ENCODE assay signal across 11 cellular contexts in the genomic region with DNA sequence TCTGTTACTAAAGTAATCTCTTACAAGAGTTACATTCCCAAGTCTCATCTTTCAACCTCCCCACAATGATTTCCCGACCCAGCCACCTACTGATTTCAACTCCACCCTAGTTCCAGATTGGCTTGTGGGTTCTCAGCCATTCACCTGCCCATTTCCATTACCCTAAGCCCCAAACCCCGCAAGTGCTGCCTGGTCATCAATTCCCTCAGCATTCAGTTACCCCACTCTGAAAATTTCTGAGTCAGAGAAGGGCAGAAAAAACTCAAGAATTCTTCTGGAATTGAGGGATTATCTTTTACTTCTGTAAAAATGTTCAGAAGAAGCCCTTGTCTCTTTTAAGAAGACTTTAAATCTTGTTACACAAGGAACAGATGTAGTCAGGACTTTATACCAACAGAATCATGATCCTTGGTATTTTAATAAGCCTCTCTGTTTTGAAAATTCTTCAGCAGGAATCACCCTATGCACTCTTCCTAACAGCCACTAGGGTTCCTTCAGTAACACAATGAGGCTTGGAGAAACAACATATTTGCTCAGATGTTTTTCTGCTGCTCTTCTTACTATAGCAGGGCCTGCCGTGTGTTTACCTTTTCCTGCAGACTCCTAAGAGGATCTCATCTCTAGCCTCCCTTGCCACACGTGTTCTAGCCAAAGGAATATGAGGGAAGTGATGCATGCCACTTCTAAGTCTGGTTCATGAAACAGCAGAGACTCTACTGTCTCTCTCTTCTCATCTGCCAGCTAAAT. TPM values are rescaled to one million over a fixed set of nuclear protein-coding genes. Genes with fewer than 3 reads are reported as not detected.
DNase-seq lines count a peak whose midpoint lies in the region; ATAC-seq and TF ChIP-seq lines count a peak whose summit lies in the region.
"Had no signal": no experiment of that assay in that cellular context is flagged by ENCODE, and none has a peak within 500 bp of the region (broad histone marks: within the 10 kb centered on the region; RNA-seq: fewer than 3 reads in every experiment).

No MANE protein-coding gene starts in this region.

- POLR2A ChIA-PET in Caco-2 (lab: Charles Lee): no interaction called here

- H3K27ac Mint-ChIP-seq in Caco-2 (ENCODE audit: unreplicated experiment) (no peak overlapping the region), IgD-negative memory B cell (peak overlapping the region in 2 of 3 donors; percentile 9 to 86), mesothelial cell of epicardium (peak overlapping the region; percentile 56)
- H3K27ac Mint-ChIP-seq: activated CD8-positive, alpha-beta memory T cell treated with anti-CD3 and anti-CD28 coated beads, Interleukin-2, amount 10 ng/mL, durations not matched to agents 7 days and 5 days had no signal

- H3K27me3 ChIP-seq in Caco-2 (replicated peaks; ENCODE audit: control insufficient read depth, insufficient read depth, low read length) (no peaks in the 10 kb centered on the region), dorsolateral prefrontal cortex (no peaks in the 10 kb centered on the region)
- H3K27me3 ChIP-seq: adrenal gland had no signal

- no peaks in the 10 kb centered on the region for H3K36me3 ChIP-seq in Caco-2 (ENCODE audit: control insufficient read depth, insufficient read depth, low read length)
- H3K36me3 ChIP-seq: adrenal gland had no signal

- intact Hi-C loops in Caco-2 (cut with micrococcal nuclease; ENCODE audit: unreplicated experiment): no loop called here
- intact Hi-C loops in dorsolateral prefrontal cortex (cut with DNase I): no loop called here

- H3K4me3 Mint-ChIP-seq in Caco-2 (ENCODE audit: unreplicated experiment): no peak overlapping the region
- no peak overlapping the region for H3K4me3 Mint-ChIP-seq in IgD-negative memory B cell
- H3K4me3 Mint-ChIP-seq in mesothelial cell of epicardium: no peak overlapping the region
- H3K4me3 Mint-ChIP-seq: activated CD8-positive, alpha-beta memory T cell treated with anti-CD3 and anti-CD28 coated beads, Interleukin-2, amount 10 ng/mL, durations not matched to agents 7 days and 5 days had no signal

- peak; percentile 21 to 22 for TF ChIP-seq CTCF in Caco-2 (IDR thresholded peaks at IDR 0.05; ENCODE audit: insufficient read depth in 1 of 2, low read depth in 1 of 2, low read length in 1 of 2, severe bottlenecking in 1 of 2, unreplicated experiment in 1 of 2)
- peak; percentile 65 for TF ChIP-seq CTCF in choroid plexus epithelial cell (conservative IDR thresholded peaks at IDR 0.05; ENCODE audit: low read depth, low read length)
- TF ChIP-seq CTCF in mesothelial cell of epicardium (IDR thresholded peaks at IDR 0.05; ENCODE audit: unreplicated experiment): peak; percentile 53
- peak in 15 of 56 donors; percentile 17 to 39 (median 23) for TF ChIP-seq CTCF in dorsolateral prefrontal cortex (IDR thresholded peaks at IDR 0.05 in 54 of 56, conservative IDR thresholded peaks at IDR 0.05 in 2 of 56; ENCODE audit: low read depth in 1 of 56, partially characterized antibody in 56 of 56)

- ATAC-seq in HG03460 (IDR thresholded peaks at IDR 0.05; ENCODE audit: unreplicated experiment): no peak
- no peak for ATAC-seq in GM18498 (IDR thresholded peaks at IDR 0.05; ENCODE audit: unreplicated experiment)
- ATAC-seq: activated CD8-positive, alpha-beta memory T cell treated with anti-CD3 and anti-CD28 coated beads, Interleukin-2, amount 10 ng/mL, durations not matched to agents 7 days and 5 days had no signal

- no TSS peak for BruUV-seq in Caco-2 (replicated peaks; lab: Mats Ljungman, UMichigan)

- CTCF ChIA-PET in Caco-2 (lab: Charles Lee): no interaction called here

- DNase-seq in Caco-2 (no peak), choroid plexus epithelial cell (ENCODE audit: low read depth) (peak; percentile 82), mesothelial cell of epicardium (ENCODE audit: low spot score in 2 of 2, unreplicated experiment in 2 of 2) (no peak), NCI-H774 (lab: John Stamatoyannopoulos, UW) (no peak), dorsolateral prefrontal cortex (no peak)
- DNase-seq: activated CD8-positive, alpha-beta memory T cell treated with anti-CD3 and anti-CD28 coated beads, Interleukin-2, amount 10 ng/mL, durations not matched to agents 7 days and 5 days had no signal

- H3K4me3 ChIP-seq in Caco-2 (ENCODE audit: low read depth, low read length): no peak overlapping the region
- H3K4me3 ChIP-seq in choroid plexus epithelial cell (ENCODE audit: low read depth, low read length): no peak overlapping the region
- H3K4me3 ChIP-seq in dorsolateral prefrontal cortex: no peak overlapping the region
- H3K4me3 ChIP-seq: adrenal gland, lung had no signal

- H3K36me3 Mint-ChIP-seq in Caco-2 (ENCODE audit: insufficient read depth, unreplicated experiment) (no peaks in the 10 kb centered on the region), IgD-negative memory B cell (no peaks in the 10 kb centered on the region), mesothelial cell of epicardium (no peaks in the 10 kb centered on the region)
- H3K36me3 Mint-ChIP-seq: activated CD8-positive, alpha-beta memory T cell treated with anti-CD3 and anti-CD28 coated beads, Interleukin-2, amount 10 ng/mL, durations not matched to agents 7 days and 5 days had no signal

- peaks cover 6% of the 10 kb centered on the region for H3K4me1 Mint-ChIP-seq in Caco-2 (ENCODE audit: low read depth, unreplicated experiment)
- no peaks in the 10 kb centered on the region for H3K4me1 Mint-ChIP-seq in IgD-negative memory B cell
- peaks cover 16% of the 10 kb centered on the region for H3K4me1 Mint-ChIP-seq in mesothelial cell of epicardium
- H3K4me1 Mint-ChIP-seq: activated CD8-positive, alpha-beta memory T cell treated with anti-CD3 and anti-CD28 coated beads, Interleukin-2, amount 10 ng/mL, durations not matched to agents 7 days and 5 days had no signal

- H3K9me3 Mint-ChIP-seq in Caco-2 (ENCODE audit: unreplicated experiment) (no peaks in the 10 kb centered on the region), IgD-negative memory B cell (peaks cover 0 to 6% (median 3%) of the 10 kb centered on the region in 3 donors), mesothelial cell of epicardium (no peaks in the 10 kb centered on the region)

- peaks cover 15% of the 10 kb centered on the region for H3K4me1 ChIP-seq in Caco-2
- H3K4me1 ChIP-seq: adrenal gland had no signal

- H3K27me3 Mint-ChIP-seq in Caco-2 (ENCODE audit: insufficient read depth, unreplicated experiment) (no peaks in the 10 kb centered on the region), IgD-negative memory B cell (peaks cover 6% of the 10 kb centered on the region), mesothelial cell of epicardium (ENCODE audit: low read depth) (no peaks in the 10 kb centered on the region)

- H3K27ac ChIP-seq in dorsolateral prefrontal cortex: peak overlapping the region in 13 of 59 donors; percentile 8 to 56 (median 42)

- H3K9me3 ChIP-seq in Caco-2: no peaks in the 10 kb centered on the region
- H3K9me3 ChIP-seq: adrenal gland had no signal

RNA-seq across cellular contexts. Expression of a gene that starts 29.2 kb away (rescaled TPM):
- 12.9 and 17.9 TPM in 2 replicates for total RNA-seq in Caco-2 (2022)
- not detected for polyA plus RNA-seq in IgD-negative memory B cell
- 38.3 to 44.8 TPM (median 43.5 TPM) in 3 replicates for total RNA-seq in mesothelial cell of epicardium
- total RNA-seq in dorsolateral prefrontal cortex: 10 to 100 TPM; 10.9 to 64.3 (median 22.6) TPM
- total RNA-seq: activated CD8-positive, alpha-beta memory T cell treated with anti-CD3 and anti-CD28 coated beads, Interleukin-2, amount 10 ng/mL, durations not matched to agents 7 days and 5 days had no signal
